6 cellular contexts compared by ENCODE assay signal in genomic region chr6:2360716-2361115, GRCh38.
"Had no signal": no experiment of that assay in that cellular context is flagged by ENCODE, and none has a peak within 500 bp of the region (broad histone marks: within the 10 kb centered on the region; RNA-seq: fewer than 3 reads in every experiment).

No MANE protein-coding gene starts in this region.

- H3K4me1 Mint-ChIP-seq: IgD-negative memory B cell had no signal

- H3K4me3 ChIP-seq: K562 had no signal

- ATAC-seq: HepG2, K562 had no signal

- H3K27me3 Mint-ChIP-seq: IgD-negative memory B cell had no signal

- H3K27ac ChIP-seq: HL-60 had no signal

- H3K4me3 Mint-ChIP-seq: IgD-negative memory B cell had no signal

- DNase-seq: IMR-90, KBM-7 had no signal

- H3K27ac Mint-ChIP-seq: IgD-negative memory B cell had no signal
